In the genomic region with DNA sequence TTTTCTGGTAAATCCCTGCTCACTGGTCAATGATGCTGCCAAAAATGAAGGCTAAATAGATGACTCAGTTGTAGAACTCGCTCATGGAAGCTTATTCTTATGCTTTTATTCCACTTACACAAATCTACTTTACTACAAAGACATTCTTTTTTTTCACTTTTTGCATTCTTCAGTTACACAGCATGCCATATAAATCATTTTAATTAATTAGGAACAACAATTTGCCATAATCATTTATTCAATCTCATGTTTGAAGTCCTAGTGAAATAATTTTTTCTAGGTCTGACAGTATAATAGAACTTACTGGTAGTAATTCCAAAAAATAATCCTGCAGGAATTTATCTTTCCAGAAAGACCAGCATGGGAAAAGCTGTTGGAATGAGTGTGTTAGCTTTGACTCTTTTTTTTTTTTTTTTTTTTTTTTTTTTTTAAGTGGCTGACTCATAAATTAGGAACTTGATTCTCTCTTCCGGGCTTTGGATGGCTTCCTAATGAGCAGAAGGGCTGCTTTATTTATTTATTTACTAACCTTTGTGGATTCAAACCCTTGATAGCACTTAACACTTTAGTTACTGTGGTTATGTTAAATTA, we compare ENCODE assay signal across 8 cellular contexts.
DNase-seq lines count a peak whose midpoint lies in the region; TF ChIP-seq lines count a peak whose summit lies in the region.

No MANE protein-coding gene starts in this region.

- no peak overlapping the region for H3K27ac Mint-ChIP-seq in CD4-positive, alpha-beta memory T cell

- no peaks in the 10 kb centered on the region for H3K36me3 ChIP-seq in brain microvascular endothelial cell (replicated peaks)
- H3K36me3 ChIP-seq in CD4-positive, alpha-beta memory T cell (ENCODE audit: insufficient read depth, low read length) = no peaks in the 10 kb centered on the region

- no peak overlapping the region for H3K4me3 ChIP-seq in AG09309 (ENCODE audit: control insufficient read depth, low read depth, low read length)
- H3K4me3 ChIP-seq in brain microvascular endothelial cell (ENCODE audit: low read depth, low read length) = no peak overlapping the region
- H3K4me3 ChIP-seq in CD4-positive, alpha-beta memory T cell (ENCODE audit: low read length in 2 of 2) = no peak overlapping the region

- DNase-seq in AG09309 (ENCODE audit: low read depth) (peak; percentile 94), M059J (ENCODE audit: low read depth) (peak; percentile 79), brain microvascular endothelial cell (peak; percentile 83), kidney glomerular epithelial cell (lab: John Stamatoyannopoulos, UW) (peak; percentile 72), NCI-H1930 (lab: John Stamatoyannopoulos, UW) (no peak)
- no peak for DNase-seq in CD4-positive, alpha-beta memory T cell
- DNase-seq in stimulated activated CD4-positive, alpha-beta T cell treated with anti-CD3 and anti-CD28 coated beads, Interleukin-2, amount 100 ng/mL, for 24 hours = no peak
- DNase-seq in activated CD4-positive, CD25-positive, alpha-beta regulatory T cell (lab: John Stamatoyannopoulos, UW) = no peak

- H3K4me1 Mint-ChIP-seq in CD4-positive, alpha-beta memory T cell = no peaks in the 10 kb centered on the region

- no peak overlapping the region for H3K4me3 Mint-ChIP-seq in CD4-positive, alpha-beta memory T cell

- no peaks in the 10 kb centered on the region for H3K36me3 Mint-ChIP-seq in CD4-positive, alpha-beta memory T cell

- in situ Hi-C loops in brain microvascular endothelial cell (cut with HindIII; ENCODE audit: low pct_ligation_motif_present, low sequenced_read_pairs) = no loop called here

- intact Hi-C loops in CD4-positive, alpha-beta memory T cell (cut with micrococcal nuclease) = no loop called here

- H3K27me3 Mint-ChIP-seq in CD4-positive, alpha-beta memory T cell = no peaks in the 10 kb centered on the region

- POLR2A ChIA-PET in CD4-positive, alpha-beta memory T cell (lab: Charles Lee; ENCODE audit: partially characterized antibody) = no interaction called here

- H3K4me1 ChIP-seq in CD4-positive, alpha-beta memory T cell (ENCODE audit: insufficient read depth, low read length) = no peaks in the 10 kb centered on the region

- no peaks in the 10 kb centered on the region for H3K27me3 ChIP-seq in brain microvascular endothelial cell (replicated peaks)
- H3K27me3 ChIP-seq in CD4-positive, alpha-beta memory T cell (ENCODE audit: insufficient read depth, low read length) = no peaks in the 10 kb centered on the region

- TF ChIP-seq CTCF in AG09309 (IDR thresholded peaks at IDR 0.05; ENCODE audit: control insufficient read depth, insufficient read depth, low read depth, low read length, missing control alignments) (no peak), brain microvascular endothelial cell (IDR thresholded peaks at IDR 0.05; ENCODE audit: low read depth, low read length, missing control alignments) (no peak)

- H3K9me3 ChIP-seq in CD4-positive, alpha-beta memory T cell (ENCODE audit: control insufficient read depth in 1 of 2, low read length in 2 of 2) = no peaks in the 10 kb centered on the region

- H3K9me3 Mint-ChIP-seq in CD4-positive, alpha-beta memory T cell = peaks cover 0 to 3% (median 0%) of the 10 kb centered on the region in 8 donors

- CTCF ChIA-PET in CD4-positive, alpha-beta memory T cell (lab: Charles Lee; ENCODE audit: partially characterized antibody) = no interaction called here

- H3K27ac ChIP-seq in brain microvascular endothelial cell = peak overlapping the region; percentile 67
- H3K27ac ChIP-seq in CD4-positive, alpha-beta memory T cell (ENCODE audit: low read depth, low read length) = no peak overlapping the region

Comparison
In these comparisons a context has a peak if more than half of its experiments do, and no peak if none do; other contexts are left out.
1. DNase-seq: peak in AG09309 (single experiment), M059J (single experiment), brain microvascular endothelial cell (single experiment) and kidney glomerular epithelial cell (single experiment); none in NCI-H1930 (0 of 2), CD4-positive, alpha-beta memory T cell (0 of 5), stimulated activated CD4-positive, alpha-beta T cell treated with anti-CD3 and anti-CD28 coated beads, Interleukin-2, amount 100 ng/mL, for 24 hours (0 of 2) and activated CD4-positive, CD25-positive, alpha-beta regulatory T cell (0 of 4).